In genomic region chr10:62618576-62619408, GRCh38 we compare ENCODE assay signal across 11 cellular contexts.
DNase-seq lines count a peak whose midpoint lies in the region; ATAC-seq, FAIRE-seq and TF ChIP-seq lines count a peak whose summit lies in the region.
"Had no signal": no experiment of that assay in that cellular context is flagged by ENCODE, and none has a peak within 500 bp of the region (broad histone marks: within the 10 kb centered on the region; RNA-seq: fewer than 3 reads in every experiment).

No MANE protein-coding gene starts in this region.

- H3K9me3 ChIP-seq in astrocyte (ENCODE audit: insufficient read depth, low read depth, low read length) = no peaks in the 10 kb centered on the region
- H3K9me3 ChIP-seq in osteoblast (ENCODE audit: low read depth, low read length) = no peaks in the 10 kb centered on the region
- no peaks in the 10 kb centered on the region for H3K9me3 ChIP-seq in CD4-positive, alpha-beta memory T cell (ENCODE audit: control insufficient read depth in 1 of 2, low read length in 2 of 2)

- H3K9me3 Mint-ChIP-seq in astrocyte (ENCODE audit: unreplicated experiment) (peaks cover 9% of the 10 kb centered on the region), osteocyte (ENCODE audit: unreplicated experiment) (peaks cover 3% of the 10 kb centered on the region)
- H3K9me3 Mint-ChIP-seq in CD4-positive, alpha-beta memory T cell = no peaks in the 10 kb centered on the region
- H3K9me3 Mint-ChIP-seq: activated naive CD8-positive, alpha-beta T cell treated with anti-CD3 and anti-CD28 coated beads, Interleukin-2, amount 10 ng/mL, durations not matched to agents 7 days and 5 days; stimulated activated effector memory CD8-positive, alpha-beta T cell treated with anti-CD3 and anti-CD28 coated beads, Interleukin-12 subunit alpha, Interleukin-12 subunit beta, amount 100 ng/mL, for 72 hours had no signal

- H3K4me3 ChIP-seq in astrocyte (ENCODE audit: insufficient read depth, low read depth, low read length) = no peak overlapping the region
- H3K4me3 ChIP-seq in osteoblast (ENCODE audit: insufficient read depth, low read length) = no peak overlapping the region
- no peak overlapping the region for H3K4me3 ChIP-seq in CD4-positive, alpha-beta memory T cell (ENCODE audit: low read length in 2 of 2)

- H3K27me3 ChIP-seq in astrocyte (ENCODE audit: insufficient read depth, low read length) = no peaks in the 10 kb centered on the region
- H3K27me3 ChIP-seq in osteoblast (ENCODE audit: insufficient read depth, low read length) = no peaks in the 10 kb centered on the region
- H3K27me3 ChIP-seq in CD4-positive, alpha-beta memory T cell (ENCODE audit: insufficient read depth, low read length) = no peaks in the 10 kb centered on the region

- DNase-seq in astrocyte (ENCODE audit: low read depth) = peak; percentile 91
- DNase-seq in osteoblast (ENCODE audit: insufficient read length, low spot score, missing footprints) = peak; percentile 94
- DNase-seq in osteocyte (ENCODE audit: extremely low spot score, unreplicated experiment) = no peak
- DNase-seq in CD4-positive, alpha-beta memory T cell = no peak
- DNase-seq in stimulated activated CD4-positive, alpha-beta T cell treated with anti-CD3 and anti-CD28 coated beads, Interleukin-12 subunit alpha, Interleukin-12 subunit beta, amount 100 ng/mL, for 4 hours = no peak
- DNase-seq: activated naive CD8-positive, alpha-beta T cell treated with anti-CD3 and anti-CD28 coated beads, Interleukin-2, amount 10 ng/mL, durations not matched to agents 7 days and 5 days; mesendoderm had no signal

- intact Hi-C loops in CD4-positive, alpha-beta memory T cell (cut with micrococcal nuclease) = loop anchor here (2.0 kb wide), 1 partner anchor 18 kb away; no protein-coding TSS in a partner anchor

- no peak overlapping the region for H3K27ac ChIP-seq in astrocyte (ENCODE audit: low read depth, low read length)
- peak overlapping the region; percentile 45 for H3K27ac ChIP-seq in osteoblast (ENCODE audit: low read depth, low read length)
- H3K27ac ChIP-seq in CD4-positive, alpha-beta memory T cell (ENCODE audit: low read depth, low read length) = no peak overlapping the region

- ATAC-seq in GM18858 (IDR thresholded peaks at IDR 0.05; ENCODE audit: unreplicated experiment) (peak; percentile 49), HG03064 (IDR thresholded peaks at IDR 0.05; ENCODE audit: low read depth, unreplicated experiment) (peak; percentile 66), HG03159 (IDR thresholded peaks at IDR 0.05; ENCODE audit: unreplicated experiment) (no peak)
- ATAC-seq: stimulated activated effector memory CD8-positive, alpha-beta T cell treated with anti-CD3 and anti-CD28 coated beads, Interleukin-12 subunit alpha, Interleukin-12 subunit beta, amount 100 ng/mL, for 72 hours had no signal

- no peaks in the 10 kb centered on the region for H3K27me3 Mint-ChIP-seq in astrocyte (ENCODE audit: low read depth, unreplicated experiment)
- no peaks in the 10 kb centered on the region for H3K27me3 Mint-ChIP-seq in osteocyte (ENCODE audit: unreplicated experiment)
- H3K27me3 Mint-ChIP-seq in CD4-positive, alpha-beta memory T cell = peaks cover 0 to 2% of the 10 kb centered on the region in 2 donors
- H3K27me3 Mint-ChIP-seq: activated naive CD8-positive, alpha-beta T cell treated with anti-CD3 and anti-CD28 coated beads, Interleukin-2, amount 10 ng/mL, durations not matched to agents 7 days and 5 days had no signal

- H4K20me1 ChIP-seq in astrocyte (ENCODE audit: insufficient read depth, low read length) = no peaks in the 10 kb centered on the region
- H4K20me1 ChIP-seq in osteoblast (ENCODE audit: insufficient read depth, low read length) = no peaks in the 10 kb centered on the region

- no peaks in the 10 kb centered on the region for H3K79me2 ChIP-seq in astrocyte (ENCODE audit: insufficient read depth, low read length)
- H3K79me2 ChIP-seq in osteoblast (ENCODE audit: insufficient read depth, low read length) = no peaks in the 10 kb centered on the region

- H3K27ac Mint-ChIP-seq in astrocyte (ENCODE audit: unreplicated experiment) (no peak overlapping the region), osteocyte (ENCODE audit: unreplicated experiment) (no peak overlapping the region)
- H3K27ac Mint-ChIP-seq in CD4-positive, alpha-beta memory T cell = peak overlapping the region in 1 of 7 donors; percentile 32
- H3K27ac Mint-ChIP-seq: activated naive CD8-positive, alpha-beta T cell treated with anti-CD3 and anti-CD28 coated beads, Interleukin-2, amount 10 ng/mL, durations not matched to agents 7 days and 5 days; stimulated activated effector memory CD8-positive, alpha-beta T cell treated with anti-CD3 and anti-CD28 coated beads, Interleukin-12 subunit alpha, Interleukin-12 subunit beta, amount 100 ng/mL, for 72 hours had no signal

- no peak overlapping the region for H2AFZ ChIP-seq in astrocyte (ENCODE audit: low read depth, low read length)
- H2AFZ ChIP-seq in osteoblast (ENCODE audit: low read length) = no peak overlapping the region

- CTCF ChIA-PET in CD4-positive, alpha-beta memory T cell (lab: Charles Lee; ENCODE audit: partially characterized antibody) = interaction anchor here (1.7 to 2.3 kb wide), 3 partner anchors 8 to 199 kb away, joined by 6 to 8 read pairs (median 7); no protein-coding TSS in a partner anchor

- peaks cover 25% of the 10 kb centered on the region for H3K4me1 Mint-ChIP-seq in astrocyte (ENCODE audit: low read depth, unreplicated experiment)
- H3K4me1 Mint-ChIP-seq in osteocyte (ENCODE audit: unreplicated experiment) = peaks cover 5% of the 10 kb centered on the region
- peaks cover 9 to 20% (median 11%) of the 10 kb centered on the region in 4 donors for H3K4me1 Mint-ChIP-seq in CD4-positive, alpha-beta memory T cell

- POLR2A ChIA-PET in CD4-positive, alpha-beta memory T cell (lab: Charles Lee; ENCODE audit: partially characterized antibody) = interaction anchor here (0.9 to 1.1 kb wide), 2 partner anchors 20 to 198 kb away, joined by 3 to 4 read pairs; no protein-coding TSS in a partner anchor

- TF ChIP-seq CTCF in astrocyte (IDR thresholded peaks at IDR 0.05; ENCODE audit: insufficient read depth, low read depth, low read length) (no peak), osteoblast (IDR thresholded peaks at IDR 0.05; ENCODE audit: extremely low read depth, low read depth, low read length) (no peak), osteocyte (IDR thresholded peaks at IDR 0.05) (no peak)

- H3K4me2 ChIP-seq in astrocyte (ENCODE audit: low read length) = peak overlapping the region; percentile 2
- H3K4me2 ChIP-seq in osteoblast (ENCODE audit: insufficient read depth, low read length) = peak overlapping the region; percentile 29

- peaks cover 18% of the 10 kb centered on the region for H3K4me1 ChIP-seq in astrocyte (ENCODE audit: insufficient read depth, low read length)
- H3K4me1 ChIP-seq in osteoblast (ENCODE audit: insufficient read depth, low read length) = peaks cover 24% of the 10 kb centered on the region
- no peaks in the 10 kb centered on the region for H3K4me1 ChIP-seq in CD4-positive, alpha-beta memory T cell (ENCODE audit: insufficient read depth, low read length)

- H3K36me3 Mint-ChIP-seq in astrocyte (ENCODE audit: low read depth, unreplicated experiment) = no peaks in the 10 kb centered on the region
- no peaks in the 10 kb centered on the region for H3K36me3 Mint-ChIP-seq in osteocyte (ENCODE audit: unreplicated experiment)
- no peaks in the 10 kb centered on the region for H3K36me3 Mint-ChIP-seq in CD4-positive, alpha-beta memory T cell
- H3K36me3 Mint-ChIP-seq: activated naive CD8-positive, alpha-beta T cell treated with anti-CD3 and anti-CD28 coated beads, Interleukin-2, amount 10 ng/mL, durations not matched to agents 7 days and 5 days; stimulated activated effector memory CD8-positive, alpha-beta T cell treated with anti-CD3 and anti-CD28 coated beads, Interleukin-12 subunit alpha, Interleukin-12 subunit beta, amount 100 ng/mL, for 72 hours had no signal

- peak; percentile 29 for FAIRE-seq in astrocyte (lab: Jason Lieb, UNC)

- H3K4me3 Mint-ChIP-seq in astrocyte (ENCODE audit: unreplicated experiment) (no peak overlapping the region), osteocyte (ENCODE audit: unreplicated experiment) (no peak overlapping the region)
- no peak overlapping the region for H3K4me3 Mint-ChIP-seq in CD4-positive, alpha-beta memory T cell
- H3K4me3 Mint-ChIP-seq: activated naive CD8-positive, alpha-beta T cell treated with anti-CD3 and anti-CD28 coated beads, Interleukin-2, amount 10 ng/mL, durations not matched to agents 7 days and 5 days; stimulated activated effector memory CD8-positive, alpha-beta T cell treated with anti-CD3 and anti-CD28 coated beads, Interleukin-12 subunit alpha, Interleukin-12 subunit beta, amount 100 ng/mL, for 72 hours had no signal

- H3K9ac ChIP-seq in astrocyte (ENCODE audit: low read length) = no peak overlapping the region

- H3K36me3 ChIP-seq in astrocyte (ENCODE audit: insufficient read depth, low read length) (no peaks in the 10 kb centered on the region), osteoblast (ENCODE audit: insufficient read depth, low read length) (no peaks in the 10 kb centered on the region)
- no peaks in the 10 kb centered on the region for H3K36me3 ChIP-seq in CD4-positive, alpha-beta memory T cell (ENCODE audit: insufficient read depth, low read length)

Comparison
In these comparisons a context has a peak if more than half of its experiments do, and no peak if none do; other contexts are left out.
1. DNase-seq: peak in astrocyte (single experiment) and osteoblast (single experiment); none in osteocyte (single experiment), CD4-positive, alpha-beta memory T cell (0 of 5) and stimulated activated CD4-positive, alpha-beta T cell treated with anti-CD3 and anti-CD28 coated beads, Interleukin-12 subunit alpha, Interleukin-12 subunit beta, amount 100 ng/mL, for 4 hours (single experiment).